Comparison of ENCODE assay signal across 8 cellular contexts in genomic region chr3:196609343-196609775, GRCh38. TPM values are rescaled to one million over a fixed set of nuclear protein-coding genes. Genes with fewer than 3 reads are reported as not detected.
DNase-seq lines count a peak whose midpoint lies in the region; ATAC-seq and TF ChIP-seq lines count a peak whose summit lies in the region.

No MANE protein-coding gene starts in this region.

- H3K9me3 ChIP-seq in adrenal gland (replicated peaks in 1 of 3) (peaks cover 0 to 4% (median 0%) of the 10 kb centered on the region in 3 donors), left ventricle myocardium inferior (replicated peaks) (peaks cover 9% of the 10 kb centered on the region)

- H3K36me3 ChIP-seq in adrenal gland (replicated peaks in 1 of 2) (no peaks in the 10 kb centered on the region), left ventricle myocardium inferior (no peaks in the 10 kb centered on the region)

- H3K4me1 ChIP-seq in adrenal gland (replicated peaks in 1 of 2) = no peaks in the 10 kb centered on the region
- peaks cover 34% of the 10 kb centered on the region for H3K4me1 ChIP-seq in left ventricle myocardium inferior

- intact Hi-C loops in adrenal gland (cut with DNase I) = loop anchor here (5.0 to 10.0 kb wide), 2 partner anchors 75 to 78 kb away; no protein-coding TSS in a partner anchor
- intact Hi-C loops in left ventricle myocardium inferior (cut with micrococcal nuclease) = loop anchor here (5.0 kb wide), 1 partner anchor 78 kb away; no protein-coding TSS in a partner anchor

- H3K27ac ChIP-seq in adrenal gland = no peak overlapping the region
- peak overlapping the region; percentile 86 for H3K27ac ChIP-seq in left ventricle myocardium inferior (replicated peaks)

- no peaks in the 10 kb centered on the region for H3K27me3 ChIP-seq in adrenal gland
- no peaks in the 10 kb centered on the region for H3K27me3 ChIP-seq in left ventricle myocardium inferior (ENCODE audit: low read depth)

- 18 to 23% (median 22%) methylated on average over 5 of the region's 5 CpGs for WGBS in adrenal gland, 4 donors

- TF ChIP-seq CTCF in adrenal gland (IDR thresholded peaks at IDR 0.05) (peak; percentile 49 to 80 (median 74)), left ventricle myocardium inferior (IDR thresholded peaks at IDR 0.05; ENCODE audit: borderline replicate concordance) (peak; percentile 86)

- peak; percentile 94 for DNase-seq in GM03348 (ENCODE audit: low spot score)
- DNase-seq in NCI-H2029 (lab: John Stamatoyannopoulos, UW) = peak; percentile 85
- peak; percentile 79 to 94 (median 90) for DNase-seq in T-helper 2 cell
- DNase-seq in adrenal gland = peak; percentile 81 to 89 (median 87)
- DNase-seq in left ventricle myocardium inferior = peak; percentile 86
- DNase-seq in retina = peak; percentile 62

- H3K4me3 ChIP-seq in adrenal gland (no peak overlapping the region), left ventricle myocardium inferior (no peak overlapping the region)

- ATAC-seq in HG02610 (IDR thresholded peaks at IDR 0.05; ENCODE audit: unreplicated experiment) (peak; percentile 77), HG03095 (IDR thresholded peaks at IDR 0.05; ENCODE audit: unreplicated experiment) (no peak)

- TF ChIP-seq POLR2A in adrenal gland (IDR thresholded peaks at IDR 0.05) = no peak

RNA-seq across cellular contexts. Expression of gene NRROS, which starts 30.1 kb away (rescaled TPM):
- total RNA-seq in adrenal gland = 1 to 10 TPM; 1.2 to 9.9 (median 8.3) TPM
- polyA plus RNA-seq in adrenal gland = 1 to 10 TPM; 1.2 to 6.8 (median 2.4) TPM
- 2.4 TPM for total RNA-seq in left ventricle myocardium inferior

RNA-seq across cellular contexts. Expression of gene FBXO45, which starts 40.9 kb away (rescaled TPM):
- 1 to 10 TPM; 3.2 to 7.9 (median 5.1) TPM for total RNA-seq in adrenal gland
- 1 to 10 TPM; 1.5 to 8.1 (median 1.8) TPM for polyA plus RNA-seq in adrenal gland
- 7.3 TPM for total RNA-seq in left ventricle myocardium inferior

RNA-seq across cellular contexts. Expression of gene WDR53, which starts 41.0 kb away (rescaled TPM):
- 10 to 100 TPM in 3 of 8 donors, 1 to 10 TPM in 5; 1.8 to 14.3 (median 7.3) TPM for total RNA-seq in adrenal gland
- 10 to 100 TPM; 14.9 to 27.5 (median 16.5) TPM for polyA plus RNA-seq in adrenal gland
- 10.0 TPM for total RNA-seq in left ventricle myocardium inferior
